1 cellular context compared by ENCODE assay signal in genomic region chr11:91239359-91239758, GRCh38.
A peak's percentile ranks its signal among the peaks of the same experiment; 100 is the strongest.
TF ChIP-seq lines count a peak whose summit lies in the region.

No MANE protein-coding gene starts in this region.

TF ChIP-seq in GM23338, 12 proteins besides CTCF, POLR2A, EP300 and RAD21:
- TF ChIP-seq ZNF462 (CRISPR knock-in tag; IDR thresholded peaks at IDR 0.05) (peak; percentile 49; the same call in 1 of the 2 replicates), JUNB (IDR thresholded peaks at IDR 0.05; ENCODE audit: unreplicated experiment) (no peak)
